ENCODE assay signal across 1 cellular context in genomic region chr2:69625078-69625788, GRCh38.
TF ChIP-seq lines count a peak whose summit lies in the region.

No MANE protein-coding gene starts in this region.

TF ChIP-seq in HEK293, 187 proteins besides CTCF, POLR2A, EP300 and RAD21 (continued from another document and continues in another):
- no peak for TF ChIP-seq ZBTB49 (tag by site-specific recombination; IDR thresholded peaks at IDR 0.05; ENCODE audit: low read depth)
- TF ChIP-seq ZNF610 (tag by site-specific recombination; IDR thresholded peaks at IDR 0.05; ENCODE audit: borderline replicate concordance): no peak
- no peak for TF ChIP-seq ZSCAN4 (tag by site-specific recombination; IDR thresholded peaks at IDR 0.05)
- TF ChIP-seq ZNF449 (tag by site-specific recombination; IDR thresholded peaks at IDR 0.05): no peak
- no peak for TF ChIP-seq HOXC10 (CRISPR knock-in tag; IDR thresholded peaks at IDR 0.05)
- no peak for TF ChIP-seq TRIM28 (IDR thresholded peaks at IDR 0.05; ENCODE audit: borderline replicate concordance, low read length)
- no peak for TF ChIP-seq MYNN (tag by site-specific recombination; IDR thresholded peaks at IDR 0.05; ENCODE audit: borderline replicate concordance)
- TF ChIP-seq BCL11A (tag by site-specific recombination; IDR thresholded peaks at IDR 0.05; ENCODE audit: low read depth): 0 out of 2 replicates have a peak, but pooled peaks have one; percentile 33
- TF ChIP-seq ZNF677 (tag by site-specific recombination; IDR thresholded peaks at IDR 0.05): no peak
- TF ChIP-seq ZNF26 (tag by site-specific recombination; IDR thresholded peaks at IDR 0.05): no peak
- peak; percentile 2; the same call in 1 of the 2 replicates for TF ChIP-seq PRDM6 (tag by site-specific recombination; IDR thresholded peaks at IDR 0.05)
- TF ChIP-seq ZFP37 (tag by site-specific recombination; IDR thresholded peaks at IDR 0.05): no peak
- TF ChIP-seq ZNF416 (tag by site-specific recombination; IDR thresholded peaks at IDR 0.05): no peak
- no peak for TF ChIP-seq ZNF239 (tag by site-specific recombination; IDR thresholded peaks at IDR 0.05)
- TF ChIP-seq ZNF830 (tag by site-specific recombination; IDR thresholded peaks at IDR 0.05; ENCODE audit: low read depth): no peak
- TF ChIP-seq ZNF521 (tag by site-specific recombination; IDR thresholded peaks at IDR 0.05): no peak
- no peak for TF ChIP-seq ZNF548 (tag by site-specific recombination; IDR thresholded peaks at IDR 0.05)
- no peak for TF ChIP-seq TSHZ1 (tag by site-specific recombination; IDR thresholded peaks at IDR 0.05; ENCODE audit: borderline replicate concordance)
- TF ChIP-seq ZNF175 (tag by site-specific recombination; IDR thresholded peaks at IDR 0.05): no peak
- TF ChIP-seq ZNF704 (tag by site-specific recombination; IDR thresholded peaks at IDR 0.05): no peak
- no peak for TF ChIP-seq REST (tag by site-specific recombination; IDR thresholded peaks at IDR 0.05)
- no peak for TF ChIP-seq ZNF23 (tag by site-specific recombination; IDR thresholded peaks at IDR 0.05; ENCODE audit: borderline replicate concordance)
- TF ChIP-seq BCL11B (tag by site-specific recombination; IDR thresholded peaks at IDR 0.05; ENCODE audit: low read depth): no peak
- TF ChIP-seq ZNF600 (tag by site-specific recombination; IDR thresholded peaks at IDR 0.05): peak; percentile 51; the same call in 1 of the 2 replicates
- no peak for TF ChIP-seq RBAK (tag by site-specific recombination; IDR thresholded peaks at IDR 0.05)
- TF ChIP-seq ZNF335 (tag by site-specific recombination; conservative IDR thresholded peaks at IDR 0.05): peak; percentile 16; the same call in 1 of the 2 replicates
- peak; percentile 13; the same call in 1 of the 2 replicates for TF ChIP-seq ZBTB20 (tag by site-specific recombination; IDR thresholded peaks at IDR 0.05)
- no peak for TF ChIP-seq BCL6B (tag by site-specific recombination; IDR thresholded peaks at IDR 0.05)
- TF ChIP-seq ZNF18 (tag by site-specific recombination; IDR thresholded peaks at IDR 0.05): no peak
- TF ChIP-seq ZNF341 (tag by site-specific recombination; IDR thresholded peaks at IDR 0.05; ENCODE audit: low read depth): no peak
- TF ChIP-seq ZBTB17 (tag by site-specific recombination; IDR thresholded peaks at IDR 0.05): peak; percentile 62; the same call in 1 of the 2 replicates
- TF ChIP-seq PBX3 (CRISPR knock-in tag; IDR thresholded peaks at IDR 0.05): no peak
- no peak for TF ChIP-seq ZNF211 (tag by site-specific recombination; IDR thresholded peaks at IDR 0.05; ENCODE audit: low read depth)
- TF ChIP-seq YY2 (tag by site-specific recombination; IDR thresholded peaks at IDR 0.05): no peak
- no peak for TF ChIP-seq ZNF624 (tag by site-specific recombination; IDR thresholded peaks at IDR 0.05)
- TF ChIP-seq ZNF529 (tag by site-specific recombination; IDR thresholded peaks at IDR 0.05; ENCODE audit: insufficient replicate concordance): no peak
